ENCODE assay signal across 18 cellular contexts in the genomic region with DNA sequence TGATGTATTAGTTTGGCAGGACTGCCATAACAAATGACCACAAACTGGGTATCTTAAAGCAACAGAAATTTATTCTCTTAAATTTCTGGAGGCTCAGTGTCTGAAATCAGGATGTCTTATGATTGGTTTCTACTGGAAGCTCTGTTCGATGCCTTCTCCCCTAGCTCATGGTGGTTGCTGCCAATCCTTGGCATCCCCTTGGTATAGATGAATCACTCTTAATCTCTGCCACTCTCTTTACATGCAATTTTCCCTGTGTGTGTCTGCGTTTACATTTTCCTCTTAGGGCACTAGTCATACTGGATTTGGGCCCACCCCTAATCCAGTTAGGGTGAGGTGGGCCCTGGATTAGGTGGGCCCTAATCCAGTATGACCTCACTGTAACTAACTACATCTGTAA.
"Had no signal": no experiment of that assay in that cellular context is flagged by ENCODE, and none has a peak within 500 bp of the region (broad histone marks: within the 10 kb centered on the region; RNA-seq: fewer than 3 reads in every experiment).

No MANE protein-coding gene starts in this region.

- ATAC-seq: activated T-cell treated with anti-CD3 and anti-CD28 coated beads, Interleukin-2, amount 50 U/mL, for 72 hours; effector memory CD8-positive, alpha-beta T cell; gastrocnemius medialis; heart left ventricle; left lobe of liver; upper lobe of right lung had no signal

- H3K4me3 ChIP-seq: ascending aorta, gastrocnemius medialis, heart left ventricle, lung, testis, upper lobe of right lung had no signal

- H3K4me3 Mint-ChIP-seq: activated naive CD4-positive, alpha-beta T cell treated with anti-CD3 and anti-CD28 coated beads, Interleukin-2, amount 50 U/mL, for 24 hours; activated T-cell treated with anti-CD3 and anti-CD28 coated beads, Interleukin-2, amount 50 U/mL, for 72 hours; effector memory CD8-positive, alpha-beta T cell; nephron had no signal

- H3K4me1 Mint-ChIP-seq: activated naive CD4-positive, alpha-beta T cell treated with anti-CD3 and anti-CD28 coated beads, Interleukin-2, amount 50 U/mL, for 24 hours; nephron had no signal

- H3K27ac ChIP-seq: ascending aorta, gastrocnemius medialis, heart left ventricle, testis, upper lobe of right lung had no signal

- H3K9me3 ChIP-seq: ascending aorta, gastrocnemius medialis, heart left ventricle, testis, upper lobe of right lung had no signal

- H3K27ac Mint-ChIP-seq: activated naive CD4-positive, alpha-beta T cell treated with anti-CD3 and anti-CD28 coated beads, Interleukin-2, amount 50 U/mL, for 24 hours; activated T-cell treated with anti-CD3 and anti-CD28 coated beads, Interleukin-2, amount 50 U/mL, for 72 hours; effector memory CD8-positive, alpha-beta T cell; nephron; progenitor cell of endocrine pancreas had no signal

- H3K4me1 ChIP-seq: ascending aorta, testis, upper lobe of right lung had no signal

- H3K27me3 ChIP-seq: ascending aorta, gastrocnemius medialis, heart left ventricle, testis, upper lobe of right lung had no signal

- H3K9me3 Mint-ChIP-seq: activated naive CD4-positive, alpha-beta T cell treated with anti-CD3 and anti-CD28 coated beads, Interleukin-2, amount 50 U/mL, for 24 hours; activated T-cell treated with anti-CD3 and anti-CD28 coated beads, Interleukin-2, amount 50 U/mL, for 72 hours; effector memory CD8-positive, alpha-beta T cell; nephron had no signal

- DNase-seq: activated CD4-positive, alpha-beta T cell treated with anti-CD3 and anti-CD28 coated beads, Interleukin-2, amount 50 U/mL, for 4 hours; activated gamma-delta T cell; activated T-cell treated with anti-CD3 and anti-CD28 coated beads, Interleukin-2, amount 50 U/mL, for 72 hours; effector memory CD8-positive, alpha-beta T cell; gastrocnemius medialis; heart left ventricle; kidney; midbrain; occipital lobe; stimulated activated CD4-positive, alpha-beta T cell treated with anti-CD3 and anti-CD28 coated beads, Interleukin-2, amount 100 ng/mL, for 24 hours; testis; upper lobe of right lung had no signal

- H3K27me3 Mint-ChIP-seq: activated naive CD4-positive, alpha-beta T cell treated with anti-CD3 and anti-CD28 coated beads, Interleukin-2, amount 50 U/mL, for 24 hours; effector memory CD8-positive, alpha-beta T cell; progenitor cell of endocrine pancreas had no signal
